In genomic region chr17:748604-749003, GRCh38 we compare ENCODE assay signal across 1 cellular context.
A peak's percentile ranks its signal among the peaks of the same experiment; 100 is the strongest.
TF ChIP-seq lines count a peak whose summit lies in the region.

No MANE protein-coding gene starts in this region.

TF ChIP-seq in HepG2, 621 proteins besides CTCF, POLR2A, EP300 and RAD21:
- peak; percentile 92 for TF ChIP-seq ZNF446 (CRISPR knock-in tag; IDR thresholded peaks at IDR 0.05)
